Comparison of ENCODE assay signal across 8 cellular contexts in the genomic region with DNA sequence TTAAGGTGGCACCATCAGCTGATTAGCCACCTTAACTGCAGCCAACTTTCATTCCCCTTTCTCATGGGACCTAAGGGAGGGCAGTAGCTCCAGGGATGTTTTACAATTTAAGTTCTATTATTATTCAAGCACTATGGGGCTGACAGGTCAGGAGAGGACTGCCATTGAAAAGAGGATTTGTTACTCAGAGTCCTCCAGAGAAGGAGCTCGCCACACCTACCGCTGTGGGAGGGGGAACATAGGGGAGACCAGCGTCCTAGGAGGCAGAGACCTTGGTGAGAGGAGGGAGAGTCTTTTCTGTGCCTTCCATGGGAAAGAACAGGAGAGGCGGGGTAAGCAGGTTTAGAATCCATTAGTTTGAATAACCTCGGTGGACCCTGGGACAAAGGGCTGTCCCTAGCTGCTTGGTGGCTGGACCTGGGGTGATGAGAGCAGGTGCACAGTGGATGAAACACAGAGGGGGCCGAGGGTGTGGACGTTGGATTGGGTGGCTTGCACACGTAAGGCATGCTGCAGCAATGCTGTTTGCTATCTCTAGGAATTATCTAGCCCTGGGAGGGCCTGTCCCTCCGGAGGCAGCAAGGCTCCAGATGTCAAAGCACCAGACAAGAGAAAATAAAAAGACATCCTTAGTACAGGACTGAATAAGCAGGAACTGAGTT. TPM values are rescaled to one million over a fixed set of nuclear protein-coding genes. Genes with fewer than 3 reads are reported as not detected.
A peak's percentile ranks its signal among the peaks of the same experiment; 100 is the strongest.
DNase-seq lines count a peak whose midpoint lies in the region; ATAC-seq, FAIRE-seq and TF ChIP-seq lines count a peak whose summit lies in the region.

No MANE protein-coding gene starts in this region.

- H3K4me3 ChIP-seq in HepG2 (replicated peaks in 1 of 3; ENCODE audit: insufficient read depth in 1 of 3, low read depth in 2 of 3, low read length in 3 of 3) (peak overlapping the region in 1 of 3 experiments; percentile 26; a peak in 1 of 6 replicates), right lobe of liver (no peak overlapping the region), muscle layer of duodenum (ENCODE audit: low read depth in 1 of 2, low read length in 2 of 2) (peak overlapping the region; percentile 37 to 59), aorta (ENCODE audit: low read length in 2 of 2) (no peak overlapping the region)

- H3K27ac ChIP-seq in HepG2 (ENCODE audit: extremely low read length, insufficient read depth, low read length), result no peak overlapping the region
- peak overlapping the region in 1 of 3 donors; percentile 39 for H3K27ac ChIP-seq in right lobe of liver
- H3K27ac ChIP-seq in muscle layer of duodenum (ENCODE audit: low read length), result peak overlapping the region; percentile 93
- H3K27ac ChIP-seq in aorta (ENCODE audit: low read depth in 1 of 2, low read length in 2 of 2), result peak overlapping the region; percentile 94 to 98

- peak overlapping the region; percentile 100 for H3K27ac Mint-ChIP-seq in activated naive CD8-positive, alpha-beta T cell treated with anti-CD3 and anti-CD28 coated beads, Interleukin-2, amount 50 U/mL, for 24 hours

- TF ChIP-seq POLR2A in HepG2 (IDR thresholded peaks at IDR 0.05; ENCODE audit: insufficient read depth in 1 of 2, low read depth in 2 of 2, low read length in 2 of 2) (no peak), right lobe of liver (IDR thresholded peaks at IDR 0.05) (no peak)

- in situ Hi-C loops in HepG2 (cut with HindIII; ENCODE audit: extremely low pct_ligation_motif_present, low pct_unique_long_range_greater_than_20kb), result no loop called here

- H3K79me2 ChIP-seq in HepG2 (ENCODE audit: insufficient read depth, low read length), result no peaks in the 10 kb centered on the region

- H3K9me3 ChIP-seq in HepG2 (ENCODE audit: low read length) (no peaks in the 10 kb centered on the region), right lobe of liver (no peaks in the 10 kb centered on the region), muscle layer of duodenum (ENCODE audit: control insufficient read depth in 1 of 2, low read length in 2 of 2) (no peaks in the 10 kb centered on the region), aorta (ENCODE audit: control insufficient read depth, low read length) (no peaks in the 10 kb centered on the region)

- H3K9me3 Mint-ChIP-seq in activated naive CD8-positive, alpha-beta T cell treated with anti-CD3 and anti-CD28 coated beads, Interleukin-2, amount 50 U/mL, for 24 hours, result no peaks in the 10 kb centered on the region

- H2AFZ ChIP-seq in HepG2 (ENCODE audit: low read length), result no peak overlapping the region

- peak overlapping the region; percentile 80 for H3K4me3 Mint-ChIP-seq in activated naive CD8-positive, alpha-beta T cell treated with anti-CD3 and anti-CD28 coated beads, Interleukin-2, amount 50 U/mL, for 24 hours

- CTCF ChIA-PET in HepG2 (lab: Yijun Ruan, JAX; ENCODE audit: low intra/inter-chr PET ratio, low total read pairs), result no interaction called here

- BruUV-seq in HepG2 (replicated peaks; lab: Mats Ljungman, UMichigan), result no TSS peak

- peak; percentile 30 for ATAC-seq in HepG2
- ATAC-seq in right lobe of liver, result no peak
- peak; percentile 5 for ATAC-seq in activated naive CD8-positive, alpha-beta T cell treated with anti-CD3 and anti-CD28 coated beads, Interleukin-2, amount 50 U/mL, for 24 hours
- no peak for ATAC-seq in aorta (ENCODE audit: low FRiP score)

- peaks cover 66% of the 10 kb centered on the region for H3K4me1 ChIP-seq in HepG2 (ENCODE audit: insufficient read depth, low read length)
- H3K4me1 ChIP-seq in right lobe of liver, result no peaks in the 10 kb centered on the region
- H3K4me1 ChIP-seq in muscle layer of duodenum (ENCODE audit: control insufficient read depth in 1 of 2, insufficient read depth in 2 of 2, low read length in 2 of 2), result peaks cover 17 to 21% of the 10 kb centered on the region in 2 donors
- H3K4me1 ChIP-seq in aorta (ENCODE audit: control insufficient read depth in 1 of 2, insufficient read depth in 2 of 2, low read length in 2 of 2), result peaks cover 0 to 18% of the 10 kb centered on the region in 2 donors

- TF ChIP-seq EP300 in HepG2 (IDR thresholded peaks at IDR 0.05; ENCODE audit: low read depth in 2 of 2, low read length in 2 of 2) (no peak), HepG2 (CRISPR knock-in tag; IDR thresholded peaks at IDR 0.05; ENCODE audit: borderline replicate concordance) (no peak)

- H3K36me3 Mint-ChIP-seq in activated naive CD8-positive, alpha-beta T cell treated with anti-CD3 and anti-CD28 coated beads, Interleukin-2, amount 50 U/mL, for 24 hours (ENCODE audit: low read depth), result peaks cover 27% of the 10 kb centered on the region

- H3K27me3 ChIP-seq in HepG2 (ENCODE audit: control insufficient read depth in 1 of 2, insufficient read depth in 2 of 2, low read length in 2 of 2) (no peaks in the 10 kb centered on the region; a peak in 1 of 5 replicates), right lobe of liver (no peaks in the 10 kb centered on the region), muscle layer of duodenum (ENCODE audit: low read depth, low read length) (no peaks in the 10 kb centered on the region), aorta (ENCODE audit: control insufficient read depth in 1 of 2, insufficient read depth in 2 of 2, low read length in 1 of 2) (no peaks in the 10 kb centered on the region)

- H3K4me2 ChIP-seq in HepG2 (ENCODE audit: low read depth, low read length), result peak overlapping the region; percentile 75

- WGBS in HepG2 (ENCODE audit: low lambda C conversion rate), result 6% methylated on average over 9 of the region's 9 CpGs
- WGBS in right lobe of liver (ENCODE audit: insufficient coverage, low coverage, low lambda C conversion rate, missing lambda C conversion rate), result 35% methylated on average over 6 of the region's 9 CpGs
- 17 to 19% methylated on average over 9 of the region's 9 CpGs for WGBS in aorta, 2 donors

- peaks cover 5% of the 10 kb centered on the region for H3K27me3 Mint-ChIP-seq in activated naive CD8-positive, alpha-beta T cell treated with anti-CD3 and anti-CD28 coated beads, Interleukin-2, amount 50 U/mL, for 24 hours

- H4K20me1 ChIP-seq in HepG2 (ENCODE audit: insufficient read depth, low read length), result no peaks in the 10 kb centered on the region

- no peak for TF ChIP-seq CTCF in HepG2 (CRISPR knock-in tag; IDR thresholded peaks at IDR 0.05)
- TF ChIP-seq CTCF in right lobe of liver (IDR thresholded peaks at IDR 0.05), result no peak

- H3K9ac ChIP-seq in HepG2 (ENCODE audit: insufficient read depth, low read depth, low read length), result 0 out of 2 replicates have a peak overlapping the region, but pooled peaks have one; percentile 3

- DNase-seq in HepG2 (ENCODE audit: low spot score), result no peak
- DNase-seq in right lobe of liver, result no peak
- no peak for DNase-seq in activated naive CD8-positive, alpha-beta T cell treated with anti-CD3 and anti-CD28 coated beads, Interleukin-2, amount 50 U/mL, for 24 hours
- no peak for DNase-seq in aorta
- DNase-seq in EL, result no peak
- no peak for DNase-seq in activated CD4-positive, CD25-positive, alpha-beta regulatory T cell (lab: John Stamatoyannopoulos, UW)
- DNase-seq in nucleus accumbens (lab: John Stamatoyannopoulos, UW), result no peak

- TF ChIP-seq RAD21 in HepG2 (CRISPR knock-in tag; IDR thresholded peaks at IDR 0.05), result no peak

- POLR2A ChIA-PET in HepG2 (lab: Yijun Ruan, JAX), result no interaction called here

- FAIRE-seq in HepG2 (lab: Jason Lieb, UNC), result no peak

- intact Hi-C loops in HepG2 (cut with micrococcal nuclease; ENCODE audit: unreplicated experiment) (no loop called here), right lobe of liver (cut with DNase I) (no loop called here), aorta (cut with DNase I) (loop anchor here in 1 of 2 donors (2.0 to 10.0 kb wide), 2 partner anchors 18 to 64 kb away; no protein-coding TSS in a partner anchor)

- peaks cover 91% of the 10 kb centered on the region for H3K4me1 Mint-ChIP-seq in activated naive CD8-positive, alpha-beta T cell treated with anti-CD3 and anti-CD28 coated beads, Interleukin-2, amount 50 U/mL, for 24 hours

- H3K36me3 ChIP-seq in HepG2 (replicated peaks in 1 of 2; ENCODE audit: control insufficient read depth in 1 of 2, insufficient read depth in 2 of 2, low read length in 2 of 2) (no peaks in the 10 kb centered on the region), right lobe of liver (no peaks in the 10 kb centered on the region), muscle layer of duodenum (ENCODE audit: control insufficient read depth in 1 of 2, insufficient read depth in 2 of 2, low read length in 2 of 2) (peaks cover 0 to 6% of the 10 kb centered on the region in 2 donors), aorta (ENCODE audit: control insufficient read depth in 1 of 2, insufficient read depth in 2 of 2, low read length in 1 of 2) (no peaks in the 10 kb centered on the region)

RNA-seq across cellular contexts. Expression of gene ATP10A, which starts 14.2 kb away (rescaled TPM):
- 0.36 and 0.58 TPM in 2 replicates for total RNA-seq in HepG2 (2016; rRNA removed; fragmentation: Illumina TruSeq; extraction: Trizol)
- total RNA-seq in HepG2 (2016; cell fraction: cytosol; rRNA removed; fragmentation: Illumina TruSeq; extraction: Trizol; ENCODE audit: low read depth), result 0.10 and 0.18 TPM in 2 replicates
- 0.31 and 0.87 TPM in 2 replicates for total RNA-seq in HepG2 (2016; cell fraction: insoluble cytoplasmic fraction; rRNA removed; fragmentation: Illumina TruSeq; extraction: Trizol)
- 0.22 and 0.24 TPM in 2 replicates for total RNA-seq in HepG2 (2016; cell fraction: membrane; rRNA removed; fragmentation: Illumina TruSeq; extraction: Trizol)
- total RNA-seq in HepG2 (2016; cell fraction: nucleus; rRNA removed; fragmentation: Illumina TruSeq; extraction: Trizol), result 0.50 and 0.65 TPM in 2 replicates
- 3.3 and 4.2 TPM in 2 replicates for polyA plus RNA-seq in HepG2 (2011; rRNA removed)
- polyA plus RNA-seq in HepG2 (2011; cell fraction: cytosol; rRNA removed), result 1.8 and 3.2 TPM in 2 replicates
- 6.5 and 9.3 TPM in 2 replicates for polyA plus RNA-seq in HepG2 (2011; cell fraction: nucleus; rRNA removed)
- polyA plus RNA-seq in HepG2 (2012), result 2.9 and 4.6 TPM in 2 replicates
- polyA plus RNA-seq in HepG2 (2016; cell fraction: cytosol; fragmentation: Illumina TruSeq; extraction: Trizol; ENCODE audit: low read depth), result 0.03 and 0.19 TPM in 2 replicates
- polyA plus RNA-seq in HepG2 (2016; cell fraction: insoluble cytoplasmic fraction; fragmentation: Illumina TruSeq; extraction: Trizol; ENCODE audit: low read depth), result 0.15 and 0.17 TPM in 2 replicates
- 0.16 and 0.19 TPM in 2 replicates for polyA plus RNA-seq in HepG2 (2016; cell fraction: membrane; fragmentation: Illumina TruSeq; extraction: Trizol; ENCODE audit: low read depth)
- polyA plus RNA-seq in HepG2 (2016; cell fraction: nucleus; fragmentation: Illumina TruSeq; extraction: Trizol; ENCODE audit: insufficient read depth, low read depth), result 0.79 and 1.4 TPM in 2 replicates
- 7.3 TPM in 1 of 2 replicates, not detected in the other for polyA minus RNA-seq in HepG2 (2011; rRNA and poly(A)+ RNA removed; ENCODE audit: low replicate concordance)
- polyA minus RNA-seq in HepG2 (2011; cell fraction: cytosol; rRNA and poly(A)+ RNA removed), result 1.4 and 2.0 TPM in 2 replicates
- 6.1 and 13.8 TPM in 2 replicates for polyA minus RNA-seq in HepG2 (2011; cell fraction: nucleus; rRNA and poly(A)+ RNA removed)
- total RNA-seq in right lobe of liver, result under 1 TPM; 0.15 to 1.00 (median 0.34) TPM
- total RNA-seq in aorta, result 10 to 100 TPM; 19.9 to 55.0 TPM
- polyA plus RNA-seq in aorta, result 10 to 100 TPM in 1 of 2 donors, 1 to 10 TPM in 1; 3.6 to 24.4 TPM

Comparison
In these comparisons a context has a peak if more than half of its experiments do, and no peak if none do; other contexts are left out.
1. ATAC-seq: peak in HepG2 (single experiment) and activated naive CD8-positive, alpha-beta T cell treated with anti-CD3 and anti-CD28 coated beads, Interleukin-2, amount 50 U/mL, for 24 hours (single experiment); none in right lobe of liver (0 of 4) and aorta (single experiment).
2. H3K4me3 ChIP-seq: peak in muscle layer of duodenum (2 of 2); none in right lobe of liver (0 of 3) and aorta (0 of 2).
3. RNA of gene ATP10A, which starts 14.2 kb away (total RNA-seq): 19.9 to 55.0 TPM in aorta; 0.10 to 0.87 TPM in HepG2 and 0.15 to 1.00 TPM in right lobe of liver; every median in the first group is over 10 times any median in the second.